Comparison of ENCODE assay signal across 17 cellular contexts in genomic region chr11:75566763-75567279, GRCh38. TPM values are rescaled to one million over a fixed set of nuclear protein-coding genes. Genes with fewer than 3 reads are reported as not detected.
DNase-seq lines count a peak whose midpoint lies in the region; ATAC-seq and TF ChIP-seq lines count a peak whose summit lies in the region.
"Had no signal": no experiment of that assay in that cellular context is flagged by ENCODE, and none has a peak within 500 bp of the region (broad histone marks: within the 10 kb centered on the region; RNA-seq: fewer than 3 reads in every experiment).

No MANE protein-coding gene starts in this region.

- H3K4me1 Mint-ChIP-seq in activated T-helper 1 cell treated with anti-CD3 and anti-CD28 coated beads, Interleukin-12 subunit alpha, Interleukin-12 subunit beta, Interleukin-2, Interleukin-4 antibody, amounts not matched to agents 30 ng/mL and 10 ng/mL and 1 ng/mL, durations not matched to agents 14 hours and 24 hours and 36 hours (ENCODE audit: low read depth) = peaks cover 10% of the 10 kb centered on the region
- peaks cover 19% of the 10 kb centered on the region for H3K4me1 Mint-ChIP-seq in type B pancreatic cell (ENCODE audit: unreplicated experiment)

- ATAC-seq in left ventricle myocardium superior = no peak
- ATAC-seq: A549 had no signal

- peaks cover 11% of the 10 kb centered on the region for H3K36me3 Mint-ChIP-seq in activated T-helper 1 cell treated with anti-CD3 and anti-CD28 coated beads, Interleukin-12 subunit alpha, Interleukin-12 subunit beta, Interleukin-2, Interleukin-4 antibody, amounts not matched to agents 30 ng/mL and 10 ng/mL and 1 ng/mL, durations not matched to agents 14 hours and 24 hours and 36 hours (ENCODE audit: low read depth)
- peaks cover 15% of the 10 kb centered on the region for H3K36me3 Mint-ChIP-seq in type B pancreatic cell

- H2BK15ac ChIP-seq in mesendoderm (replicated peaks; ENCODE audit: low read depth) = no peak overlapping the region

- H4K5ac ChIP-seq in mesendoderm (ENCODE audit: low read length) = no peak overlapping the region

- DNase-seq in left ventricle myocardium inferior (no peak), left ventricle myocardium superior (no peak), coronary artery (ENCODE audit: low spot score) (no peak), mesendoderm (no peak), dermis blood vessel endothelial cell (no peak), type B pancreatic cell (ENCODE audit: extremely low spot score, unreplicated experiment) (no peak)
- DNase-seq in activated T-helper 1 cell treated with anti-CD3 and anti-CD28 coated beads, Interleukin-12 subunit alpha, Interleukin-12 subunit beta, Interleukin-2, Interleukin-4 antibody, amounts not matched to agents 30 ng/mL and 10 ng/mL and 1 ng/mL, durations not matched to agents 14 hours and 24 hours and 36 hours (ENCODE audit: low spot score) = no peak
- DNase-seq: AML-193, Calu3, HCEC 1CT, Kasumi-1, NCI-H1930, NCI-H2171, NCI-H446 treated with DMSO at 0.1 percent for 48 hours, NCI-H774, Peyer's patch had no signal

- H3K27me3 Mint-ChIP-seq in activated T-helper 1 cell treated with anti-CD3 and anti-CD28 coated beads, Interleukin-12 subunit alpha, Interleukin-12 subunit beta, Interleukin-2, Interleukin-4 antibody, amounts not matched to agents 30 ng/mL and 10 ng/mL and 1 ng/mL, durations not matched to agents 14 hours and 24 hours and 36 hours (ENCODE audit: insufficient read depth) = peaks cover 2% of the 10 kb centered on the region
- no peaks in the 10 kb centered on the region for H3K27me3 Mint-ChIP-seq in type B pancreatic cell

- H3K79me2 ChIP-seq in mesendoderm (ENCODE audit: control insufficient read depth, insufficient read depth, low read length) = peaks cover 61% of the 10 kb centered on the region

- peaks cover 100% of the 10 kb centered on the region for H3K4me1 ChIP-seq in left ventricle myocardium inferior
- H3K4me1 ChIP-seq in mesendoderm (ENCODE audit: control insufficient read depth, low read depth, low read length) = peaks cover 14% of the 10 kb centered on the region

- H3K4me3 Mint-ChIP-seq in activated T-helper 1 cell treated with anti-CD3 and anti-CD28 coated beads, Interleukin-12 subunit alpha, Interleukin-12 subunit beta, Interleukin-2, Interleukin-4 antibody, amounts not matched to agents 30 ng/mL and 10 ng/mL and 1 ng/mL, durations not matched to agents 14 hours and 24 hours and 36 hours = no peak overlapping the region
- no peak overlapping the region for H3K4me3 Mint-ChIP-seq in type B pancreatic cell

- H3K36me3 ChIP-seq in left ventricle myocardium inferior (peaks cover 75% of the 10 kb centered on the region), mesendoderm (ENCODE audit: control insufficient read depth, insufficient read depth, low read length) (peaks cover 51% of the 10 kb centered on the region)

- H3K9ac ChIP-seq in mesendoderm (ENCODE audit: low read length) = no peak overlapping the region

- H2BK120ac ChIP-seq in mesendoderm (ENCODE audit: low read depth, low read length) = no peak overlapping the region

- no peaks in the 10 kb centered on the region for H3K27me3 ChIP-seq in left ventricle myocardium inferior (ENCODE audit: low read depth)
- no peaks in the 10 kb centered on the region for H3K27me3 ChIP-seq in mesendoderm (ENCODE audit: insufficient read depth, low read length, poor library complexity)
- H3K27me3 ChIP-seq: Peyer's patch had no signal

- H4K8ac ChIP-seq in mesendoderm (ENCODE audit: low read depth, low read length) = no peak overlapping the region

- peaks cover 36% of the 10 kb centered on the region for H3K79me1 ChIP-seq in mesendoderm (ENCODE audit: low read length)

- no CpG with 5 or more reads among the region's 34 CpGs for WGBS in mesendoderm (ENCODE audit: extremely low coverage, insufficient coverage, low lambda C conversion rate)

- no peak overlapping the region for H3K27ac Mint-ChIP-seq in activated T-helper 1 cell treated with anti-CD3 and anti-CD28 coated beads, Interleukin-12 subunit alpha, Interleukin-12 subunit beta, Interleukin-2, Interleukin-4 antibody, amounts not matched to agents 30 ng/mL and 10 ng/mL and 1 ng/mL, durations not matched to agents 14 hours and 24 hours and 36 hours
- H3K27ac Mint-ChIP-seq in type B pancreatic cell = no peak overlapping the region

- no peaks in the 10 kb centered on the region for H3K9me3 Mint-ChIP-seq in activated T-helper 1 cell treated with anti-CD3 and anti-CD28 coated beads, Interleukin-12 subunit alpha, Interleukin-12 subunit beta, Interleukin-2, Interleukin-4 antibody, amounts not matched to agents 30 ng/mL and 10 ng/mL and 1 ng/mL, durations not matched to agents 14 hours and 24 hours and 36 hours
- no peaks in the 10 kb centered on the region for H3K9me3 Mint-ChIP-seq in type B pancreatic cell

- no peak overlapping the region for H3K4me2 ChIP-seq in mesendoderm (ENCODE audit: low read length)

- H3K18ac ChIP-seq in mesendoderm (ENCODE audit: low read length) = no peak overlapping the region

- H2BK5ac ChIP-seq in mesendoderm (ENCODE audit: low read length) = no peak overlapping the region

- intact Hi-C loops in left ventricle myocardium inferior (cut with micrococcal nuclease) = no loop called here
- intact Hi-C loops in left ventricle myocardium superior (cut with micrococcal nuclease) = no loop called here
- intact Hi-C loops in activated T-helper 1 cell treated with anti-CD3 and anti-CD28 coated beads, Interleukin-12 subunit alpha, Interleukin-12 subunit beta, Interleukin-2, Interleukin-4 antibody, amounts not matched to agents 30 ng/mL and 10 ng/mL and 1 ng/mL, durations not matched to agents 14 hours and 24 hours and 36 hours (cut with micrococcal nuclease) = loop anchor here (10.0 kb wide), 1 partner anchor 108 kb away; no protein-coding TSS in a partner anchor

- H3K27ac ChIP-seq in left ventricle myocardium inferior (replicated peaks) (peak overlapping the region; percentile 15), coronary artery (peak overlapping the region in 1 of 2 donors; percentile 42), mesendoderm (ENCODE audit: low read depth, low read length) (no peak overlapping the region)

- H3K56ac ChIP-seq in mesendoderm (ENCODE audit: low read length) = peak overlapping the region; percentile 5

- TF ChIP-seq CTCF in left ventricle myocardium inferior (IDR thresholded peaks at IDR 0.05; ENCODE audit: borderline replicate concordance) = no peak
- no peak for TF ChIP-seq CTCF in coronary artery (IDR thresholded peaks at IDR 0.05)
- TF ChIP-seq CTCF in type B pancreatic cell (conservative IDR thresholded peaks at IDR 0.05) = no peak

- no peak overlapping the region for H3K23ac ChIP-seq in mesendoderm (ENCODE audit: low read length)

- H3K4me3 ChIP-seq in left ventricle myocardium inferior (peak overlapping the region; percentile 90), coronary artery (peak overlapping the region; percentile 42), mesendoderm (ENCODE audit: low read length) (no peak overlapping the region)
- H3K4me3 ChIP-seq: A549, Peyer's patch had no signal

- H3K9me3 ChIP-seq in left ventricle myocardium inferior (replicated peaks) = no peaks in the 10 kb centered on the region
- H3K9me3 ChIP-seq: A549, Peyer's patch had no signal

- H2AK5ac ChIP-seq in mesendoderm (ENCODE audit: low read length) = no peak overlapping the region

- no peak overlapping the region for H3K4ac ChIP-seq in mesendoderm (ENCODE audit: low read depth, low read length)

RNA-seq across cellular contexts. Expression of gene SERPINH1, which starts 4.8 kb away (rescaled TPM):
- 57.6 TPM for total RNA-seq in left ventricle myocardium inferior
- total RNA-seq in left ventricle myocardium superior = 58.5 TPM
- polyA plus RNA-seq in mesendoderm (2013, experiment 1 of 2) = 398 TPM
- 396 TPM for polyA plus RNA-seq in mesendoderm (2013, experiment 2 of 2)
- 552 and 903 TPM in 2 replicates for total RNA-seq in dermis blood vessel endothelial cell
- 24.1 and 25.3 TPM in 2 replicates for total RNA-seq in activated T-helper 1 cell treated with anti-CD3 and anti-CD28 coated beads, Interleukin-12 subunit alpha, Interleukin-12 subunit beta, Interleukin-2, Interleukin-4 antibody, amounts not matched to agents 30 ng/mL and 10 ng/mL and 1 ng/mL, durations not matched to agents 14 hours and 24 hours and 36 hours
- 151 and 229 TPM in 2 replicates for total RNA-seq in type B pancreatic cell (ENCODE audit: low replicate concordance)

RNA-seq across cellular contexts. Expression of gene GDPD5, which starts 41.1 kb away (rescaled TPM):
- 4.4 TPM for total RNA-seq in left ventricle myocardium inferior
- 8.4 TPM for total RNA-seq in left ventricle myocardium superior
- polyA plus RNA-seq in mesendoderm (2013, experiment 1 of 2) = 10.9 TPM
- 11.4 TPM for polyA plus RNA-seq in mesendoderm (2013, experiment 2 of 2)
- total RNA-seq in dermis blood vessel endothelial cell = 37.4 and 40.7 TPM in 2 replicates
- total RNA-seq in activated T-helper 1 cell treated with anti-CD3 and anti-CD28 coated beads, Interleukin-12 subunit alpha, Interleukin-12 subunit beta, Interleukin-2, Interleukin-4 antibody, amounts not matched to agents 30 ng/mL and 10 ng/mL and 1 ng/mL, durations not matched to agents 14 hours and 24 hours and 36 hours = 9.7 and 13.5 TPM in 2 replicates
- total RNA-seq in type B pancreatic cell (ENCODE audit: low replicate concordance) = 7.5 and 11.3 TPM in 2 replicates
